Comparison of ENCODE assay signal across 8 cellular contexts in genomic region chr3:184543848-184544512, GRCh38. TPM values are rescaled to one million over a fixed set of nuclear protein-coding genes. Genes with fewer than 3 reads are reported as not detected.
DNase-seq lines count a peak whose midpoint lies in the region; ATAC-seq lines count a peak whose summit lies in the region.

No MANE protein-coding gene starts in this region.

- peak; percentile 87 for DNase-seq in DMS79 treated with DMSO at 0.1 percent for 48 hours (lab: John Stamatoyannopoulos, UW)
- peak; percentile 19 for DNase-seq in NCI-H446 treated with DMSO at 0.1 percent for 48 hours (lab: John Stamatoyannopoulos, UW)
- peak; percentile 71 for DNase-seq in activated CD4-positive, CD25-positive, alpha-beta regulatory T cell treated with anti-CD3 and anti-CD28 coated beads, Interleukin-2, amount 50 U/mL, for 72 hours
- DNase-seq in central memory CD8-positive, alpha-beta T cell (ENCODE audit: low spot score in 2 of 2): peak; percentile 62 to 66
- DNase-seq in left lobe of liver (ENCODE audit: low spot score): peak; percentile 72
- peak; percentile 63 to 66 for DNase-seq in stimulated activated CD4-positive, alpha-beta T cell treated with anti-CD3 and anti-CD28 coated beads, Interleukin-4, amount 100 ng/mL, for 48 hours (ENCODE audit: low read depth in 2 of 2)

- ATAC-seq in HG03108 (IDR thresholded peaks at IDR 0.05; ENCODE audit: unreplicated experiment): peak; percentile 59
- ATAC-seq in central memory CD8-positive, alpha-beta T cell (replicated peaks; ENCODE audit: extremely low read depth, poor library complexity, severe bottlenecking): peak; percentile 38
- ATAC-seq in left lobe of liver: peak; percentile 91
- no peak for ATAC-seq in GM18858 (IDR thresholded peaks at IDR 0.05; ENCODE audit: unreplicated experiment)

- H3K4me1 Mint-ChIP-seq in central memory CD8-positive, alpha-beta T cell: peaks cover 10% of the 10 kb centered on the region

- no peaks in the 10 kb centered on the region for H3K36me3 Mint-ChIP-seq in central memory CD8-positive, alpha-beta T cell (ENCODE audit: insufficient read depth)

- H3K4me3 Mint-ChIP-seq in central memory CD8-positive, alpha-beta T cell: no peak overlapping the region

- no peaks in the 10 kb centered on the region for H3K9me3 Mint-ChIP-seq in central memory CD8-positive, alpha-beta T cell

- no peak overlapping the region for H3K27ac Mint-ChIP-seq in central memory CD8-positive, alpha-beta T cell (ENCODE audit: low read depth)

- H3K27me3 Mint-ChIP-seq in central memory CD8-positive, alpha-beta T cell: peaks cover 86% of the 10 kb centered on the region

RNA-seq across cellular contexts. Expression of gene EPHB3, which starts 17.6 kb away (rescaled TPM):
- 0.65 TPM for total RNA-seq in left lobe of liver

Comparison
In these comparisons a context has a peak if more than half of its experiments do, and no peak if none do; other contexts are left out.
1. DNase-seq: peak in every context shown above with its lines; median percentile 87 in DMS79 treated with DMSO at 0.1 percent for 48 hours; 72 in left lobe of liver; 71 in activated CD4-positive, CD25-positive, alpha-beta regulatory T cell treated with anti-CD3 and anti-CD28 coated beads, Interleukin-2, amount 50 U/mL, for 72 hours; 64 in stimulated activated CD4-positive, alpha-beta T cell treated with anti-CD3 and anti-CD28 coated beads, Interleukin-4, amount 100 ng/mL, for 48 hours; 64 in central memory CD8-positive, alpha-beta T cell; 19 in NCI-H446 treated with DMSO at 0.1 percent for 48 hours.